8 cellular contexts compared by ENCODE assay signal in the genomic region with DNA sequence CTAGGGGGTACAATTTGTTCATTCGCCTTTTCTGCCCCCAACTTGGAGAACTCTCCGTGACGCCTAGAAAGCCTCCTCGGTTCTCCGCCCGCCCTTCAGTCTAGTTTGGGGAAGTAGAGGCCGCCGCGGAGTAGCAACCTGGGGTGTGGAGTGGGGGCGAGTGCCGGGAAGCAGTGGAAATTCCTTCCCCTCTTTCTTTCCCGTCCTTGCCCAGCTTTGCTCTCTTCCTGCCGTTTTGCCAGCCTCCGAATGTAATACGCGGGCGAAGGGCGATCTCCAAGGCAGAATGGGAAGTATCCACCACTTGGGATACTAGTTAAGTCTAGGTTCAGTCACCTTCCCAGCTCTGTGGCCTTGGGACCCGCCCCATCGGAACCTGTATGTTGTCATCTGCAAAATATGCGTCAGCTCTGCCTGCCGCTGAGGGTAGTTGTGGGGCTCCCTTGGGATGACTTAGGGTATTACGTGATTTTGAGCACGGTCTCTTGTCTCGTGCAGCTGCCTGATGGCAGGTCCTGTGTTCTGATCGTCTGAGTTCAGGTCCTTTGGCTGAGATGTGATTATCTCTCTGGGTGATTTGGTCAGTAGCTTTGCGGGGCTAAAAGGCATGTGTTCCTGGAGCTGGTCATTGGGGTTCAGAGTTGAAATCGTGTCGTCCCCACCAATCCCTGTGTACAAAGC. TPM values are rescaled to one million over a fixed set of nuclear protein-coding genes. Genes with fewer than 3 reads are reported as not detected.
DNase-seq lines count a peak whose midpoint lies in the region; ATAC-seq and TF ChIP-seq lines count a peak whose summit lies in the region.

No MANE protein-coding gene starts in this region.

- peak overlapping the region; percentile 97 for H3K4me3 ChIP-seq in AG10803 (ENCODE audit: low read length)
- H3K4me3 ChIP-seq in mesendoderm (ENCODE audit: low read length) = peak overlapping the region; percentile 86

- H2BK15ac ChIP-seq in mesendoderm (replicated peaks; ENCODE audit: low read depth) = no peak overlapping the region

- no peaks in the 10 kb centered on the region for H3K36me3 ChIP-seq in mesendoderm (ENCODE audit: control insufficient read depth, insufficient read depth, low read length)

- no peak overlapping the region for H4K8ac ChIP-seq in mesendoderm (ENCODE audit: low read depth, low read length)

- no peak overlapping the region for H3K4ac ChIP-seq in mesendoderm (ENCODE audit: low read depth, low read length)

- CTCF ChIA-PET in activated CD4-positive, alpha-beta T cell treated with anti-CD3 and anti-CD28 coated beads, Interleukin-2, amount 10 ng/mL, durations not matched to agents 7 days and 5 days (lab: Charles Lee) = interaction anchor here (0.8 kb wide), 1 partner anchor 10 kb away, joined by 3 read pairs; no protein-coding TSS in a partner anchor

- H4K5ac ChIP-seq in mesendoderm (ENCODE audit: low read length) = no peak overlapping the region

- H3K27ac Mint-ChIP-seq in activated CD4-positive, alpha-beta T cell treated with anti-CD3 and anti-CD28 coated beads, Interleukin-2, amount 10 ng/mL, durations not matched to agents 7 days and 5 days = peak overlapping the region; percentile 88

- H3K4me3 Mint-ChIP-seq in activated CD4-positive, alpha-beta T cell treated with anti-CD3 and anti-CD28 coated beads, Interleukin-2, amount 10 ng/mL, durations not matched to agents 7 days and 5 days = peak overlapping the region; percentile 85

- H3K4me1 ChIP-seq in mesendoderm (ENCODE audit: control insufficient read depth, low read depth, low read length) = peaks cover 5% of the 10 kb centered on the region

- peak overlapping the region; percentile 54 for H3K18ac ChIP-seq in mesendoderm (ENCODE audit: low read length)

- no peaks in the 10 kb centered on the region for H3K36me3 Mint-ChIP-seq in activated CD4-positive, alpha-beta T cell treated with anti-CD3 and anti-CD28 coated beads, Interleukin-2, amount 10 ng/mL, durations not matched to agents 7 days and 5 days (ENCODE audit: low read depth)

- no peaks in the 10 kb centered on the region for H3K79me1 ChIP-seq in mesendoderm (ENCODE audit: low read length)

- H3K4me2 ChIP-seq in mesendoderm (ENCODE audit: low read length) = peak overlapping the region; percentile 99

- WGBS in mesendoderm (ENCODE audit: extremely low coverage, insufficient coverage, low lambda C conversion rate) = no CpG with 5 or more reads among the region's 29 CpGs

- peaks cover 3% of the 10 kb centered on the region for H3K9me3 Mint-ChIP-seq in activated CD4-positive, alpha-beta T cell treated with anti-CD3 and anti-CD28 coated beads, Interleukin-2, amount 10 ng/mL, durations not matched to agents 7 days and 5 days

- peak; percentile 79 for ATAC-seq in GM18909 (IDR thresholded peaks at IDR 0.05; ENCODE audit: poor library complexity, unreplicated experiment)
- ATAC-seq in HG03159 (IDR thresholded peaks at IDR 0.05; ENCODE audit: unreplicated experiment) = peak; percentile 70

- POLR2A ChIA-PET in activated CD4-positive, alpha-beta T cell treated with anti-CD3 and anti-CD28 coated beads, Interleukin-2, amount 10 ng/mL, durations not matched to agents 7 days and 5 days (lab: Charles Lee) = interaction anchor here (1.3 kb wide), 1 partner anchor 364 kb away, joined by 8 read pairs; a partner anchor contains a TSS

- peak overlapping the region; percentile 66 for H3K23ac ChIP-seq in mesendoderm (ENCODE audit: low read length)

- H3K79me2 ChIP-seq in mesendoderm (ENCODE audit: control insufficient read depth, insufficient read depth, low read length) = no peaks in the 10 kb centered on the region

- peak overlapping the region; percentile 89 for H3K9ac ChIP-seq in mesendoderm (ENCODE audit: low read length)

- DNase-seq in AG10803 (ENCODE audit: low read depth) (peak; percentile 77), NCI-H524 (lab: John Stamatoyannopoulos, UW) (peak; percentile 22 to 75), ecto neural progenitor cell (ENCODE audit: low spot score) (peak; percentile 68), mesendoderm (peak; percentile 96)
- DNase-seq in activated CD4-positive, alpha-beta T cell treated with anti-CD3 and anti-CD28 coated beads, Interleukin-2, amount 10 ng/mL, durations not matched to agents 7 days and 5 days = peak; percentile 64
- peak; percentile 21 for DNase-seq in stimulated activated CD8-positive, alpha-beta memory T cell treated with anti-CD3 and anti-CD28 coated beads, Interleukin-15, amount 100 ng/mL, for 24 hours (ENCODE audit: low read depth)

- H3K27ac ChIP-seq in mesendoderm (ENCODE audit: low read depth, low read length) = peak overlapping the region; percentile 43

- H2BK120ac ChIP-seq in mesendoderm (ENCODE audit: low read depth, low read length) = no peak overlapping the region

- H3K56ac ChIP-seq in mesendoderm (ENCODE audit: low read length) = peak overlapping the region; percentile 96

- H3K4me1 Mint-ChIP-seq in activated CD4-positive, alpha-beta T cell treated with anti-CD3 and anti-CD28 coated beads, Interleukin-2, amount 10 ng/mL, durations not matched to agents 7 days and 5 days = peaks cover 41% of the 10 kb centered on the region

- peaks cover 6% of the 10 kb centered on the region for H3K27me3 ChIP-seq in mesendoderm (ENCODE audit: insufficient read depth, low read length, poor library complexity)

- no peak overlapping the region for H2BK5ac ChIP-seq in mesendoderm (ENCODE audit: low read length)

- peaks cover 16% of the 10 kb centered on the region for H3K27me3 Mint-ChIP-seq in activated CD4-positive, alpha-beta T cell treated with anti-CD3 and anti-CD28 coated beads, Interleukin-2, amount 10 ng/mL, durations not matched to agents 7 days and 5 days

- H2AK5ac ChIP-seq in mesendoderm (ENCODE audit: low read length) = no peak overlapping the region

- no peak for TF ChIP-seq CTCF in AG10803 (conservative IDR thresholded peaks at IDR 0.05; ENCODE audit: low read length)

RNA-seq across cellular contexts. Expression of a gene that starts 0.7 kb away (rescaled TPM):
- 10 to 100 TPM; 15.0 to 15.9 TPM for total RNA-seq in activated CD4-positive, alpha-beta T cell treated with anti-CD3 and anti-CD28 coated beads, Interleukin-2, amount 10 ng/mL, durations not matched to agents 7 days and 5 days
- polyA plus RNA-seq in mesendoderm (2013, experiment 1 of 2) = 23.6 TPM
- polyA plus RNA-seq in mesendoderm (2013, experiment 2 of 2) = 26.8 TPM

Comparison
In these comparisons a context has a peak if more than half of its experiments do, and no peak if none do; other contexts are left out.
1. Peak in every context shown above with its lines: DNase-seq, ATAC-seq, H3K4me3 ChIP-seq and H3K27ac ChIP-seq.
2. DNase-seq: peak in every context shown above with its lines; median percentile 96 in mesendoderm; 77 in AG10803; 68 in ecto neural progenitor cell; 64 in activated CD4-positive, alpha-beta T cell treated with anti-CD3 and anti-CD28 coated beads, Interleukin-2, amount 10 ng/mL, durations not matched to agents 7 days and 5 days; 48 in NCI-H524; 21 in stimulated activated CD8-positive, alpha-beta memory T cell treated with anti-CD3 and anti-CD28 coated beads, Interleukin-15, amount 100 ng/mL, for 24 hours.